In the genomic region with DNA sequence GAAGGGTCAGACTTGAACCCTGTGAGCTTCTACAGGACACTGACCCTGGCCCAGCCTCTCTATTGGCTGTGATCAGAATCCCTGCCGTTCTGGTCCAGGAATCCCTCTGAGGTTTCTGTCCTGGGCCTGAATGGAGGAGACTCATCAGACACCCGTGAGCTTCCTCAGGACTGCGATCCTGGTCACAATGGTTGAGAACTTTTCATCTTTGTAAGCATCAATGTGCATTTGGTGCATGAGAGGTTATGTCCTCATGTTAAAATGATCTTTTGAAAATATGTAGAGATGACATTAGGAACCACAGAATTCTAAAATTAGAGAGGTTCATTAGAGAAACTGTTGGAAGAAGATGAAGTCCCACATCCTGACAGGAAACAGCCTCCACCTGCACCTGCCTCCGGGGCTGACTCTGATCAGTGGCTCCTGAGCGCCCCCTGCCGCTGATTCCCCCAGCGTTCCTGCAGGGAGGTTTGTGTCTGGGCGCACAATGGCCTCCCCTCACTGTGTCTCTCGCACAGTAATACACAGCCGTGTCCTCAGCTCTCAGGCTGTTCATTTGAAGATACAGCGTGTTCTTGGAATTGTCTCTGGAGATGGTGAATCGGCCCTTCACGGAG, we compare ENCODE assay signal across 8 cellular contexts.
DNase-seq lines count a peak whose midpoint lies in the region; ATAC-seq and TF ChIP-seq lines count a peak whose summit lies in the region.
"Not testable (repeated sequence)": the region's sequence is repeated elsewhere in the genome, so short reads cannot be mapped to it uniquely, and the experiment has no call there.

No MANE protein-coding gene starts in this region.

- not testable (repeated sequence) for TF ChIP-seq POLR2A in transverse colon (IDR thresholded peaks at IDR 0.05)

- not testable (repeated sequence) for H3K79me2 ChIP-seq in DND-41 (ENCODE audit: insufficient read depth, low read length); OCI-LY7 (ENCODE audit: insufficient read depth, low read depth, low read length)

- H3K4me3 ChIP-seq in DND-41 (ENCODE audit: low read depth in 1 of 2, low read length in 2 of 2): peak overlapping the region in 1 of 2 experiments; percentile 5; a peak in 1 of 4 replicates
- peak overlapping the region; percentile 24; the same call in 1 of the 2 replicates for H3K4me3 ChIP-seq in Jurkat, Clone E6-1 (ENCODE audit: low read length)
- H3K4me3 ChIP-seq in OCI-LY7 (ENCODE audit: low read depth, low read length, poor library complexity, severe bottlenecking); transverse colon: not testable (repeated sequence)

- peak overlapping the region; percentile 56 for H3K9ac ChIP-seq in DND-41 (ENCODE audit: low read depth, low read length)

- POLR2A ChIA-PET in OCI-LY7 (lab: Charles Lee): not testable (repeated sequence)

- CTCF ChIA-PET in OCI-LY7 (lab: Charles Lee; ENCODE audit: unreplicated experiment): not testable (repeated sequence)

- not testable (repeated sequence) for H3K27ac Mint-ChIP-seq in activated CD4-positive, alpha-beta T cell treated with anti-CD3 and anti-CD28 coated beads, Interleukin-2, amount 10 ng/mL, durations not matched to agents 24 days and 14 days; activated T-cell treated with anti-CD3 and anti-CD28 coated beads, Interleukin-2, amount 50 U/mL, for 24 hours

- not testable (repeated sequence) for H3K4me1 Mint-ChIP-seq in activated CD4-positive, alpha-beta T cell treated with anti-CD3 and anti-CD28 coated beads, Interleukin-2, amount 10 ng/mL, durations not matched to agents 24 days and 14 days; activated T-cell treated with anti-CD3 and anti-CD28 coated beads, Interleukin-2, amount 50 U/mL, for 24 hours (ENCODE audit: low read depth)

- not testable (repeated sequence) for H3K9me3 Mint-ChIP-seq in activated CD4-positive, alpha-beta T cell treated with anti-CD3 and anti-CD28 coated beads, Interleukin-2, amount 10 ng/mL, durations not matched to agents 24 days and 14 days; activated T-cell treated with anti-CD3 and anti-CD28 coated beads, Interleukin-2, amount 50 U/mL, for 24 hours

- H3K27me3 Mint-ChIP-seq in activated CD4-positive, alpha-beta T cell treated with anti-CD3 and anti-CD28 coated beads, Interleukin-2, amount 10 ng/mL, durations not matched to agents 24 days and 14 days: peaks cover 28% of the 10 kb centered on the region
- H3K27me3 Mint-ChIP-seq in activated T-cell treated with anti-CD3 and anti-CD28 coated beads, Interleukin-2, amount 50 U/mL, for 24 hours: peaks cover 23% of the 10 kb centered on the region

- WGBS in transverse colon (ENCODE audit: low coverage in 1 of 2), 2 donors: 63% methylated on average over 13 of the region's 13 CpGs; no CpG with 5 or more reads in 1 of the 2 donors

- peak; percentile 94 for DNase-seq in DND-41
- DNase-seq in Jurkat, Clone E6-1 (ENCODE audit: low read depth, low spot score): peak; percentile 88
- not testable (repeated sequence) for DNase-seq in OCI-LY7 (ENCODE audit: low spot score)
- DNase-seq in activated CD4-positive, alpha-beta T cell treated with anti-CD3 and anti-CD28 coated beads, Interleukin-2, amount 10 ng/mL, durations not matched to agents 24 days and 14 days: peak; percentile 62
- peak; percentile 82 for DNase-seq in activated T-cell treated with anti-CD3 and anti-CD28 coated beads, Interleukin-2, amount 50 U/mL, for 24 hours
- peak; percentile 27 for DNase-seq in effector CD4-positive, alpha-beta T cell
- DNase-seq in stimulated activated CD4-positive, alpha-beta T cell treated with anti-CD3 and anti-CD28 coated beads, Interleukin-2, amount 100 ng/mL, for 4 hours (ENCODE audit: low read depth): peak; percentile 24
- DNase-seq in transverse colon: peak; percentile 40

- H3K9me3 ChIP-seq in DND-41 (ENCODE audit: insufficient read depth, low read length, severe bottlenecking); OCI-LY7 (ENCODE audit: low read length); transverse colon: not testable (repeated sequence)

- peak overlapping the region; percentile 95 for H3K27ac ChIP-seq in DND-41 (ENCODE audit: low read length)
- H3K27ac ChIP-seq in OCI-LY7 (ENCODE audit: low read depth, low read length, poor library complexity, severe bottlenecking); transverse colon: not testable (repeated sequence)

- not testable (repeated sequence) for H3K36me3 ChIP-seq in DND-41 (ENCODE audit: insufficient read depth, low read length); OCI-LY7 (ENCODE audit: insufficient read depth, low read length); transverse colon

- peak; percentile 75 for ATAC-seq in DND-41 (ENCODE audit: insufficient read depth, low read depth)

- peaks cover 72% of the 10 kb centered on the region for H3K4me1 ChIP-seq in DND-41 (ENCODE audit: insufficient read depth, low read length)
- H3K4me1 ChIP-seq in OCI-LY7 (ENCODE audit: insufficient read depth, low read length, poor library complexity, severe bottlenecking); transverse colon: not testable (repeated sequence)

- H3K4me3 Mint-ChIP-seq in activated CD4-positive, alpha-beta T cell treated with anti-CD3 and anti-CD28 coated beads, Interleukin-2, amount 10 ng/mL, durations not matched to agents 24 days and 14 days; activated T-cell treated with anti-CD3 and anti-CD28 coated beads, Interleukin-2, amount 50 U/mL, for 24 hours: not testable (repeated sequence)

- not testable (repeated sequence) for BruUV-seq in OCI-LY7 (replicated peaks; lab: Mats Ljungman, UMichigan)

- H3K36me3 Mint-ChIP-seq in activated CD4-positive, alpha-beta T cell treated with anti-CD3 and anti-CD28 coated beads, Interleukin-2, amount 10 ng/mL, durations not matched to agents 24 days and 14 days (ENCODE audit: low read depth); activated T-cell treated with anti-CD3 and anti-CD28 coated beads, Interleukin-2, amount 50 U/mL, for 24 hours (ENCODE audit: low read depth): not testable (repeated sequence)

- H3K9me2 ChIP-seq in OCI-LY7 (ENCODE audit: insufficient read depth, low read length): not testable (repeated sequence)

- H2AFZ ChIP-seq in DND-41 (ENCODE audit: low read depth, low read length): 0 out of 2 replicates have a peak overlapping the region, but pooled peaks have one; percentile 65
- H2AFZ ChIP-seq in OCI-LY7 (ENCODE audit: low read length): not testable (repeated sequence)

- intact Hi-C loops in OCI-LY7 (cut with micrococcal nuclease; ENCODE audit: unreplicated experiment); transverse colon (cut with DNase I; ENCODE audit: low total_unique reads): not testable (repeated sequence)
- intact Hi-C loops in activated CD4-positive, alpha-beta T cell treated with anti-CD3 and anti-CD28 coated beads, Interleukin-2, amount 10 ng/mL, durations not matched to agents 24 days and 14 days (cut with micrococcal nuclease): loop anchor here (5.0 kb wide), 1 partner anchor 82 kb away; no protein-coding TSS in a partner anchor

- not testable (repeated sequence) for H3K27me3 ChIP-seq in DND-41 (ENCODE audit: insufficient read depth, low read length, poor library complexity)
- H3K27me3 ChIP-seq in transverse colon: peaks cover 21% of the 10 kb centered on the region

- TF ChIP-seq CTCF in DND-41 (IDR thresholded peaks at IDR 0.05; ENCODE audit: borderline replicate concordance, extremely low read depth, low read length, poor library complexity, severe bottlenecking): peak; percentile 66
- peak; percentile 45; the same call in 1 of the 2 replicates for TF ChIP-seq CTCF in OCI-LY7 (conservative IDR thresholded peaks at IDR 0.05; ENCODE audit: low read length)
- TF ChIP-seq CTCF in transverse colon (IDR thresholded peaks at IDR 0.05): peak in 1 of 5 experiments; percentile 7

- H4K20me1 ChIP-seq in DND-41 (ENCODE audit: insufficient read depth, low read length); OCI-LY7 (ENCODE audit: insufficient read depth, low read length): not testable (repeated sequence)

- H3K4me2 ChIP-seq in DND-41 (ENCODE audit: insufficient read depth, low read length): peak overlapping the region; percentile 38
- not testable (repeated sequence) for H3K4me2 ChIP-seq in OCI-LY7 (ENCODE audit: low read length)

- in situ Hi-C loops in transverse colon (cut with MboI; ENCODE audit: low pct_ligation_motif_present in 1 of 4, low pct_unique_long_range_greater_than_20kb in 1 of 4, low sequenced_read_pairs in 3 of 4): loop anchor here in 1 of 4 donors (5.0 kb wide), 1 partner anchor 77 kb away; no protein-coding TSS in a partner anchor

- not testable (repeated sequence) for TF ChIP-seq EP300 in transverse colon (IDR thresholded peaks at IDR 0.05; ENCODE audit: low read depth)
